19 cellular contexts compared by ENCODE assay signal in genomic region chr13:21071015-21071414, GRCh38. TPM values are rescaled to one million over a fixed set of nuclear protein-coding genes. Genes with fewer than 3 reads are reported as not detected.
DNase-seq lines count a peak whose midpoint lies in the region; TF ChIP-seq lines count a peak whose summit lies in the region.
"Had no signal": no experiment of that assay in that cellular context is flagged by ENCODE, and none has a peak within 500 bp of the region (broad histone marks: within the 10 kb centered on the region; RNA-seq: fewer than 3 reads in every experiment).

No MANE protein-coding gene starts in this region.

- no TSS peak for BruUV-seq in MCF 10A (replicated peaks; lab: Mats Ljungman, UMichigan)

- no peaks in the 10 kb centered on the region for H3K27me3 ChIP-seq in breast epithelium
- H3K27me3 ChIP-seq in smooth muscle cell (ENCODE audit: low read depth) = no peaks in the 10 kb centered on the region
- H3K27me3 ChIP-seq: neutrophil had no signal

- H3F3A ChIP-seq in smooth muscle cell (ENCODE audit: low read depth) = no peaks in the 10 kb centered on the region

- no peak for TF ChIP-seq CTCF in MCF 10A (IDR thresholded peaks at IDR 0.05; ENCODE audit: unreplicated experiment)
- TF ChIP-seq CTCF in breast epithelium (IDR thresholded peaks at IDR 0.05) = no peak
- TF ChIP-seq CTCF in RWPE1 (conservative IDR thresholded peaks at IDR 0.05; ENCODE audit: low read depth) = no peak
- no peak for TF ChIP-seq CTCF in endothelial cell (IDR thresholded peaks at IDR 0.05; ENCODE audit: unreplicated experiment)
- no peak for TF ChIP-seq CTCF in smooth muscle cell (IDR thresholded peaks at IDR 0.05; ENCODE audit: borderline replicate concordance, insufficient read depth, poor library complexity, severe bottlenecking)

- intact Hi-C loops in MCF 10A (cut with micrococcal nuclease) (no loop called here), breast epithelium (cut with DNase I; ENCODE audit: low total_unique reads) (no loop called here)

- CTCF ChIA-PET in MCF 10A (lab: Yijun Ruan, JAX) = interaction anchor here (0.6 to 1.9 kb wide), 8 partner anchors 36 to 1434 kb away, joined by 3 to 7 read pairs (median 4); no protein-coding TSS in a partner anchor
- CTCF ChIA-PET in RWPE1 (lab: Yijun Ruan, JAX) = interaction anchor here (0.6 kb wide), 2 partner anchors 30 to 645 kb away, joined by 3 to 4 read pairs; no protein-coding TSS in a partner anchor

- no peak overlapping the region for H3K4me3 Mint-ChIP-seq in MCF 10A (ENCODE audit: unreplicated experiment)
- H3K4me3 Mint-ChIP-seq in endothelial cell (ENCODE audit: unreplicated experiment) = peak overlapping the region; percentile 35
- H3K4me3 Mint-ChIP-seq: CD4-positive, alpha-beta T cell had no signal

- DNase-seq in MCF 10A (ENCODE audit: unreplicated experiment) (peak; percentile 19), breast epithelium (ENCODE audit: low spot score in 2 of 2) (no peak), RWPE1 (ENCODE audit: low spot score) (no peak), endothelial cell (ENCODE audit: low spot score) (no peak), smooth muscle cell (lab: John Stamatoyannopoulos, UW; ENCODE audit: unreplicated experiment) (no peak), germinal center (ENCODE audit: low spot score) (no peak), NCI-H82 treated with DMSO at 0.1 percent for 48 hours (lab: John Stamatoyannopoulos, UW; ENCODE audit: unreplicated experiment) (no peak), NCI-H1694 (lab: John Stamatoyannopoulos, UW) (no peak)
- DNase-seq: CD4-positive, alpha-beta T cell; DND-41; dorsolateral prefrontal cortex; KBM-7; NCI-H1048; NCI-H2081; NCI-H524 treated with DMSO at 0.1 percent for 48 hours; SIG-M5; stimulated activated CD4-positive, alpha-beta T cell treated with anti-CD3 and anti-CD28 coated beads, Interleukin-12 subunit alpha, Interleukin-12 subunit beta, amount 100 ng/mL, for 4 hours had no signal

- 43% methylated on average over 4 of the region's 4 CpGs for WGBS in smooth muscle cell (ENCODE audit: low lambda C conversion rate)

- H3K27ac Mint-ChIP-seq in MCF 10A (ENCODE audit: low read depth, unreplicated experiment) (peak overlapping the region; percentile 28), endothelial cell (ENCODE audit: unreplicated experiment) (peak overlapping the region; percentile 44)
- H3K27ac Mint-ChIP-seq: CD4-positive, alpha-beta T cell had no signal

- H3K27ac ChIP-seq in breast epithelium = no peak overlapping the region
- peak overlapping the region; percentile 68 for H3K27ac ChIP-seq in RWPE1
- H3K27ac ChIP-seq in smooth muscle cell (ENCODE audit: low read depth) = peak overlapping the region; percentile 29
- H3K27ac ChIP-seq: cardiac muscle cell, dorsolateral prefrontal cortex, neutrophil had no signal

- H3K4me1 ChIP-seq in breast epithelium (no peaks in the 10 kb centered on the region), smooth muscle cell (ENCODE audit: low read depth) (no peaks in the 10 kb centered on the region)

- H3K27me3 Mint-ChIP-seq in MCF 10A (ENCODE audit: insufficient read depth, unreplicated experiment) (no peaks in the 10 kb centered on the region), endothelial cell (ENCODE audit: unreplicated experiment) (peaks cover 4% of the 10 kb centered on the region)

- no peaks in the 10 kb centered on the region for H3K9me3 Mint-ChIP-seq in MCF 10A (ENCODE audit: unreplicated experiment)
- no peaks in the 10 kb centered on the region for H3K9me3 Mint-ChIP-seq in endothelial cell (ENCODE audit: unreplicated experiment)
- H3K9me3 Mint-ChIP-seq: CD4-positive, alpha-beta T cell had no signal

- no peaks in the 10 kb centered on the region for H4K20me1 ChIP-seq in smooth muscle cell (ENCODE audit: low read depth)

- H3K4me3 ChIP-seq in breast epithelium (no peak overlapping the region), smooth muscle cell (no peak overlapping the region)
- H3K4me3 ChIP-seq: cardiac muscle cell, dorsolateral prefrontal cortex had no signal

- no peaks in the 10 kb centered on the region for H3K36me3 Mint-ChIP-seq in MCF 10A (ENCODE audit: insufficient read depth, unreplicated experiment)
- H3K36me3 Mint-ChIP-seq in endothelial cell (ENCODE audit: low read depth, unreplicated experiment) = no peaks in the 10 kb centered on the region

- H3K4me1 Mint-ChIP-seq in MCF 10A (ENCODE audit: insufficient read depth, unreplicated experiment) = peaks cover 7% of the 10 kb centered on the region
- H3K4me1 Mint-ChIP-seq in endothelial cell (ENCODE audit: unreplicated experiment) = peaks cover 27% of the 10 kb centered on the region

- POLR2A ChIA-PET in MCF 10A (lab: Yijun Ruan, JAX) = interaction anchor here (0.6 to 4.5 kb wide), 6 partner anchors 10 to 97 kb away, joined by 3 to 27 read pairs (median 10); partner anchors contain the start of gene LATS2
- POLR2A ChIA-PET in RWPE1 (lab: Yijun Ruan, JAX; ENCODE audit: low non-redundant PET) = no interaction called here

- no peak for TF ChIP-seq POLR2A in breast epithelium (IDR thresholded peaks at IDR 0.05)

- H3K36me3 ChIP-seq in breast epithelium (no peaks in the 10 kb centered on the region), smooth muscle cell (ENCODE audit: low read depth) (no peaks in the 10 kb centered on the region)
- H3K36me3 ChIP-seq: cardiac muscle cell, neutrophil had no signal

- no peak overlapping the region for H2AFZ ChIP-seq in smooth muscle cell (ENCODE audit: low read depth)

- no peak overlapping the region for H3K4me2 ChIP-seq in smooth muscle cell

- H3K9me3 ChIP-seq in breast epithelium (no peaks in the 10 kb centered on the region), smooth muscle cell (replicated peaks; ENCODE audit: low read depth) (no peaks in the 10 kb centered on the region)
- H3K9me3 ChIP-seq: neutrophil had no signal

- no peak overlapping the region for H3K9ac ChIP-seq in smooth muscle cell (ENCODE audit: low read depth)

- H3K79me2 ChIP-seq in smooth muscle cell (ENCODE audit: low read depth) = no peaks in the 10 kb centered on the region

RNA-seq across cellular contexts. Expression of gene LATS2, which starts 9.6 kb away (rescaled TPM):
- total RNA-seq in MCF 10A (2022) = 28.7 and 32.3 TPM in 2 replicates
- total RNA-seq in breast epithelium = 10 to 100 TPM; 15.1 to 35.2 (median 21.6) TPM
- 29.8 TPM for total RNA-seq in endothelial cell (ENCODE audit: unreplicated experiment)
- total RNA-seq in smooth muscle cell = 20.8 and 26.4 TPM in 2 replicates
- polyA plus RNA-seq in smooth muscle cell = 6.9 and 8.9 TPM in 2 replicates

Comparison
In these comparisons a context has a peak if more than half of its experiments do, and no peak if none do; other contexts are left out.
1. H3K27ac ChIP-seq: peak in RWPE1 (single experiment) and smooth muscle cell (single experiment); none in breast epithelium (0 of 2).